In genomic region chr3:182276512-182276911, GRCh38 we compare ENCODE assay signal across 21 cellular contexts.
"Had no signal": no experiment of that assay in that cellular context is flagged by ENCODE, and none has a peak within 500 bp of the region (broad histone marks: within the 10 kb centered on the region; RNA-seq: fewer than 3 reads in every experiment).

No MANE protein-coding gene starts in this region.

- ATAC-seq: effector memory CD8-positive, alpha-beta T cell; left lobe of liver; natural killer cell treated with Interleukin-12 subunit alpha and Interleukin-12 subunit beta and Interleukin-15 and Interleukin-18, amount 100 ng/mL, for 72 hours; right cardiac atrium; stimulated activated memory B cell treated with anti-CD40 and anti-IgM and Interleukin-4, amounts not matched to agents 10 μg/mL and 1 μg/mL and 100 μg/mL, for 72 hours; stimulated activated naive CD8-positive, alpha-beta T cell treated with anti-CD3 and anti-CD28 coated beads, Interleukin-15, Interleukin-2, amounts not matched to agents 100 U/mL and 50 U/mL, for 24 hours had no signal

- H3K9me3 Mint-ChIP-seq: memory B cell; neural crest cell; stimulated activated memory B cell treated with anti-CD40 and anti-IgM and Interleukin-4, amounts not matched to agents 10 μg/mL and 1 μg/mL and 100 μg/mL, for 72 hours had no signal

- H3K36me3 Mint-ChIP-seq: memory B cell; naive B cell; natural killer cell treated with Interleukin-12 subunit alpha and Interleukin-12 subunit beta and Interleukin-15 and Interleukin-18, amount 100 ng/mL, for 72 hours; stimulated activated memory B cell treated with anti-CD40 and anti-IgM and Interleukin-4, amounts not matched to agents 10 μg/mL and 1 μg/mL and 100 μg/mL, for 72 hours; type B pancreatic cell had no signal

- H3K4me1 Mint-ChIP-seq: memory B cell; naive B cell; stimulated activated memory B cell treated with anti-CD40 and anti-IgM and Interleukin-4, amounts not matched to agents 10 μg/mL and 1 μg/mL and 100 μg/mL, for 72 hours had no signal

- H3K27ac Mint-ChIP-seq: effector memory CD8-positive, alpha-beta T cell; memory B cell; naive B cell; natural killer cell treated with Interleukin-12 subunit alpha and Interleukin-12 subunit beta and Interleukin-15 and Interleukin-18, amount 100 ng/mL, for 72 hours; stimulated activated memory B cell treated with anti-CD40 and anti-IgM and Interleukin-4, amounts not matched to agents 10 μg/mL and 1 μg/mL and 100 μg/mL, for 72 hours; type B pancreatic cell had no signal

- H3K4me3 Mint-ChIP-seq: effector memory CD8-positive, alpha-beta T cell; memory B cell; naive B cell; natural killer cell treated with Interleukin-12 subunit alpha and Interleukin-12 subunit beta and Interleukin-15 and Interleukin-18, amount 100 ng/mL, for 72 hours; neural crest cell; stimulated activated memory B cell treated with anti-CD40 and anti-IgM and Interleukin-4, amounts not matched to agents 10 μg/mL and 1 μg/mL and 100 μg/mL, for 72 hours; type B pancreatic cell had no signal

- DNase-seq: cortex of kidney; effector memory CD8-positive, alpha-beta T cell; erythroblast; esophagus squamous epithelium; foreskin melanocyte; naive B cell; nucleus accumbens; right cardiac atrium; sigmoid colon; spleen; stimulated activated CD4-positive, alpha-beta T cell treated with anti-CD3 and anti-CD28 coated beads, Interleukin-4, amount 100 ng/mL, for 4 hours; stimulated activated naive CD8-positive, alpha-beta T cell treated with anti-CD3 and anti-CD28 coated beads, Interleukin-15, Interleukin-2, amounts not matched to agents 100 U/mL and 50 U/mL, for 24 hours; substantia nigra; testis; tibial artery had no signal

- H3K27me3 Mint-ChIP-seq: effector memory CD8-positive, alpha-beta T cell; natural killer cell treated with Interleukin-12 subunit alpha and Interleukin-12 subunit beta and Interleukin-15 and Interleukin-18, amount 100 ng/mL, for 72 hours; stimulated activated memory B cell treated with anti-CD40 and anti-IgM and Interleukin-4, amounts not matched to agents 10 μg/mL and 1 μg/mL and 100 μg/mL, for 72 hours; type B pancreatic cell had no signal
